ENCODE assay signal across 9 cellular contexts in genomic region chr20:2507875-2508630, GRCh38. TPM values are rescaled to one million over a fixed set of nuclear protein-coding genes. Genes with fewer than 3 reads are reported as not detected.
DNase-seq lines count a peak whose midpoint lies in the region; ATAC-seq and TF ChIP-seq lines count a peak whose summit lies in the region.
"Had no signal": no experiment of that assay in that cellular context is flagged by ENCODE, and none has a peak within 500 bp of the region (broad histone marks: within the 10 kb centered on the region; RNA-seq: fewer than 3 reads in every experiment).

No MANE protein-coding gene starts in this region.

- no peak for DNase-seq in AG09309 (ENCODE audit: low read depth)
- DNase-seq in NT2/D1 (ENCODE audit: low read depth, low spot score): no peak
- no peak for DNase-seq in activated CD4-positive, CD25-positive, alpha-beta regulatory T cell (lab: John Stamatoyannopoulos, UW)
- DNase-seq in A172 (ENCODE audit: low spot score): no peak
- DNase-seq in NCI-H1105 (lab: John Stamatoyannopoulos, UW): no peak

- H3K27ac ChIP-seq in ectodermal cell (ENCODE audit: insufficient read depth, low read depth, low read length, poor library complexity, severe bottlenecking) (no peak overlapping the region), mucosa of rectum (ENCODE audit: low read depth in 2 of 2, low read length in 2 of 2) (peak overlapping the region; percentile 71 to 78)

- 39 to 43% methylated on average over 22 of the region's 22 CpGs for WGBS in ectodermal cell, 2 experiments

- H3K36me3 ChIP-seq in NT2/D1 (ENCODE audit: insufficient read depth, insufficient read length, low read length) (no peaks in the 10 kb centered on the region), ectodermal cell (ENCODE audit: control insufficient read depth, insufficient read depth, low read length) (no peaks in the 10 kb centered on the region), mucosa of rectum (ENCODE audit: control insufficient read depth in 2 of 2, insufficient read depth in 2 of 2, low read length in 2 of 2) (no peaks in the 10 kb centered on the region)

- H3K4me3 ChIP-seq in AG09309 (ENCODE audit: control insufficient read depth, low read depth, low read length) (peak overlapping the region; percentile 91), NT2/D1 (ENCODE audit: insufficient read length, low read depth) (peak overlapping the region; percentile 76), ectodermal cell (ENCODE audit: insufficient read depth, low read depth, low read length) (peak overlapping the region; percentile 55), mucosa of rectum (ENCODE audit: low read length in 2 of 2) (peak overlapping the region; percentile 84 to 98)

- H3K9me3 ChIP-seq in NT2/D1 (ENCODE audit: insufficient read depth, low read length): no peaks in the 10 kb centered on the region
- no peaks in the 10 kb centered on the region for H3K9me3 ChIP-seq in ectodermal cell (ENCODE audit: control insufficient read depth, low read length)
- H3K9me3 ChIP-seq in mucosa of rectum (ENCODE audit: control insufficient read depth in 2 of 2, low read length in 2 of 2): no peaks in the 10 kb centered on the region

- ATAC-seq in GM21447 (IDR thresholded peaks at IDR 0.05; ENCODE audit: unreplicated experiment): peak; percentile 8

- H3K27me3 ChIP-seq in NT2/D1 (ENCODE audit: insufficient read depth, insufficient read length): peaks cover 49% of the 10 kb centered on the region
- peaks cover 37% of the 10 kb centered on the region for H3K27me3 ChIP-seq in ectodermal cell (ENCODE audit: control insufficient read depth, insufficient read depth, low read length, poor library complexity, severe bottlenecking)
- no peaks in the 10 kb centered on the region for H3K27me3 ChIP-seq in mucosa of rectum (ENCODE audit: control insufficient read depth in 2 of 2, insufficient read depth in 2 of 2, low read length in 2 of 2)

- no peaks in the 10 kb centered on the region for H3K4me1 ChIP-seq in NT2/D1 (ENCODE audit: insufficient read depth, insufficient read length)
- H3K4me1 ChIP-seq in ectodermal cell (ENCODE audit: control insufficient read depth, insufficient read depth, low read length): peaks cover 6% of the 10 kb centered on the region
- H3K4me1 ChIP-seq in mucosa of rectum (ENCODE audit: control insufficient read depth in 2 of 2, insufficient read depth in 2 of 2, low read length in 2 of 2): peaks cover 9 to 10% of the 10 kb centered on the region in 2 donors

- no peak for TF ChIP-seq CTCF in AG09309 (IDR thresholded peaks at IDR 0.05; ENCODE audit: control insufficient read depth, insufficient read depth, low read depth, low read length, missing control alignments)

- H3K9ac ChIP-seq in NT2/D1 (ENCODE audit: insufficient read length, low read depth): peak overlapping the region; percentile 86
- H3K9ac ChIP-seq in mucosa of rectum (ENCODE audit: low read depth in 1 of 2, low read length in 2 of 2): peak overlapping the region; percentile 88 to 93

RNA-seq across cellular contexts. Expression of gene ZNF343, which starts 0.7 kb away (rescaled TPM):
- polyA plus RNA-seq in ectodermal cell (2013, experiment 1 of 4): 11.5 TPM
- polyA plus RNA-seq in ectodermal cell (2013, experiment 2 of 4): 7.0 TPM
- polyA plus RNA-seq in ectodermal cell (2013, experiment 3 of 4): 4.9 TPM
- 6.2 TPM for polyA plus RNA-seq in ectodermal cell (2013, experiment 4 of 4)
- 8.5 and 9.5 TPM in 2 replicates for total RNA-seq in A172 (2014; rRNA removed; shearing (Covaris generic))

RNA-seq across cellular contexts. Expression of gene TMC2, which starts 28.3 kb away (rescaled TPM):
- not detected for polyA plus RNA-seq in ectodermal cell (2013, experiment 1 of 4)
- not detected for polyA plus RNA-seq in ectodermal cell (2013, experiment 2 of 4)
- not detected for polyA plus RNA-seq in ectodermal cell (2013, experiment 3 of 4)
- polyA plus RNA-seq in ectodermal cell (2013, experiment 4 of 4): not detected
- not detected in 2 replicates for total RNA-seq in A172 (2014; rRNA removed; shearing (Covaris generic))
- total RNA-seq: pulmonary artery endothelial cell had no signal

RNA-seq across cellular contexts. Expression of gene SNRPB, which starts 37.5 kb away (rescaled TPM):
- polyA plus RNA-seq in ectodermal cell (2013, experiment 1 of 4): 462 TPM
- 416 TPM for polyA plus RNA-seq in ectodermal cell (2013, experiment 2 of 4)
- 318 TPM for polyA plus RNA-seq in ectodermal cell (2013, experiment 3 of 4)
- 333 TPM for polyA plus RNA-seq in ectodermal cell (2013, experiment 4 of 4)
- total RNA-seq in A172 (2014; rRNA removed; shearing (Covaris generic)): 787 and 874 TPM in 2 replicates
